15 cellular contexts compared by ENCODE assay signal in genomic region chrX:110436497-110436896, GRCh38.
DNase-seq lines count a peak whose midpoint lies in the region; ATAC-seq and TF ChIP-seq lines count a peak whose summit lies in the region.
"Had no signal": no experiment of that assay in that cellular context is flagged by ENCODE, and none has a peak within 500 bp of the region (broad histone marks: within the 10 kb centered on the region; RNA-seq: fewer than 3 reads in every experiment).

No MANE protein-coding gene starts in this region.

- no peaks in the 10 kb centered on the region for H3K9me3 ChIP-seq in RWPE2 (ENCODE audit: severe bottlenecking)
- no peaks in the 10 kb centered on the region for H3K9me3 ChIP-seq in neural progenitor cell (ENCODE audit: low read depth)
- no peaks in the 10 kb centered on the region for H3K9me3 ChIP-seq in aorta (ENCODE audit: control insufficient read depth, low read length)

- H4K20me1 ChIP-seq in GM23338 (replicated peaks; ENCODE audit: insufficient read depth): no peaks in the 10 kb centered on the region
- no peaks in the 10 kb centered on the region for H4K20me1 ChIP-seq in neural progenitor cell (ENCODE audit: low read depth)

- H3K4me3 Mint-ChIP-seq in GM23338: no peak overlapping the region
- no peak overlapping the region for H3K4me3 Mint-ChIP-seq in brain
- no peak overlapping the region for H3K4me3 Mint-ChIP-seq in neural progenitor cell
- H3K4me3 Mint-ChIP-seq: CD14-positive monocyte; CD8-positive, alpha-beta T cell had no signal

- H3K9ac ChIP-seq in neural progenitor cell: no peak overlapping the region

- H3K27ac Mint-ChIP-seq in GM23338: no peak overlapping the region
- peak overlapping the region in 3 of 5 experiments; percentile 42 to 83 (median 48) for H3K27ac Mint-ChIP-seq in brain
- peak overlapping the region; percentile 53 for H3K27ac Mint-ChIP-seq in neural progenitor cell
- H3K27ac Mint-ChIP-seq: CD14-positive monocyte; CD8-positive, alpha-beta T cell had no signal

- H3K9me3 Mint-ChIP-seq in GM23338 (no peaks in the 10 kb centered on the region; the same call in 1 of the 3 replicates), brain (no peaks in the 10 kb centered on the region), neural progenitor cell (no peaks in the 10 kb centered on the region)
- H3K9me3 Mint-ChIP-seq: CD14-positive monocyte; CD8-positive, alpha-beta T cell had no signal

- DNase-seq in GM23338 (ENCODE audit: low spot score) (no peak), RWPE2 (ENCODE audit: low spot score) (no peak), neural progenitor cell (ENCODE audit: low spot score) (no peak), G401 (ENCODE audit: low spot score) (no peak), aorta (no peak)
- DNase-seq: CD8-positive, alpha-beta T cell; COR-L47; DMS153; DMS79 treated with DMSO at 0.1 percent for 48 hours; EL; GF-D8; H7 had no signal

- H3K9me2 ChIP-seq in GM23338 (ENCODE audit: insufficient read depth): no peaks in the 10 kb centered on the region

- H2AFZ ChIP-seq in GM23338: no peak overlapping the region
- no peak overlapping the region for H2AFZ ChIP-seq in neural progenitor cell (replicated peaks)

- TF ChIP-seq CTCF in GM23338 (conservative IDR thresholded peaks at IDR 0.05; ENCODE audit: low read depth in 2 of 2) (no peak), RWPE2 (IDR thresholded peaks at IDR 0.05; ENCODE audit: poor library complexity, severe bottlenecking) (no peak), brain (conservative IDR thresholded peaks at IDR 0.05) (no peak), neural progenitor cell (IDR thresholded peaks at IDR 0.05) (no peak)

- ATAC-seq in GM23338 (peak; percentile 34; the same call in 1 of the 3 replicates), RWPE2 (ENCODE audit: low read depth) (0 out of 3 replicates have a peak, but pooled peaks have one; percentile 14), aorta (ENCODE audit: low FRiP score) (no peak), HG02623 (IDR thresholded peaks at IDR 0.05; ENCODE audit: unreplicated experiment) (no peak)
- ATAC-seq: CD8-positive, alpha-beta T cell had no signal

- H3K27ac ChIP-seq in GM23338 (ENCODE audit: low read depth): no peak overlapping the region
- no peak overlapping the region for H3K27ac ChIP-seq in RWPE2 (ENCODE audit: poor library complexity, severe bottlenecking)
- no peak overlapping the region for H3K27ac ChIP-seq in neural progenitor cell
- no peak overlapping the region for H3K27ac ChIP-seq in aorta (ENCODE audit: low read depth in 1 of 2, low read length in 2 of 2)

- H3K36me3 ChIP-seq in GM23338 (ENCODE audit: insufficient read depth): no peaks in the 10 kb centered on the region
- H3K36me3 ChIP-seq in RWPE2 (ENCODE audit: low read depth): no peaks in the 10 kb centered on the region
- H3K36me3 ChIP-seq in neural progenitor cell: no peaks in the 10 kb centered on the region
- H3K36me3 ChIP-seq in aorta (ENCODE audit: control insufficient read depth in 1 of 2, insufficient read depth in 2 of 2, low read length in 1 of 2): no peaks in the 10 kb centered on the region

- H3K27me3 ChIP-seq in GM23338 (ENCODE audit: insufficient read depth): no peaks in the 10 kb centered on the region
- H3K27me3 ChIP-seq in RWPE2 (ENCODE audit: insufficient read depth, poor library complexity, severe bottlenecking): no peaks in the 10 kb centered on the region
- H3K27me3 ChIP-seq in neural progenitor cell: no peaks in the 10 kb centered on the region
- no peaks in the 10 kb centered on the region for H3K27me3 ChIP-seq in aorta (ENCODE audit: control insufficient read depth in 1 of 2, insufficient read depth in 2 of 2, low read length in 1 of 2)

- H3K4me1 ChIP-seq in GM23338 (ENCODE audit: insufficient read depth): peaks cover 11% of the 10 kb centered on the region; the same call in 1 of the 2 replicates
- H3K4me1 ChIP-seq in RWPE2 (ENCODE audit: insufficient read depth, poor library complexity, severe bottlenecking): no peaks in the 10 kb centered on the region
- H3K4me1 ChIP-seq in neural progenitor cell: no peaks in the 10 kb centered on the region
- no peaks in the 10 kb centered on the region for H3K4me1 ChIP-seq in aorta (ENCODE audit: control insufficient read depth in 1 of 2, insufficient read depth in 2 of 2, low read length in 2 of 2)

- H3F3A ChIP-seq in GM23338 (replicated peaks; ENCODE audit: low read depth): no peaks in the 10 kb centered on the region
- no peaks in the 10 kb centered on the region for H3F3A ChIP-seq in neural progenitor cell (ENCODE audit: low read depth)

- H3K27me3 Mint-ChIP-seq in GM23338 (ENCODE audit: insufficient read depth, low read depth, poor library complexity) (peaks cover 2% of the 10 kb centered on the region), brain (peaks cover 6% of the 10 kb centered on the region), neural progenitor cell (ENCODE audit: insufficient read depth, low read depth) (peaks cover 3% of the 10 kb centered on the region)

- in situ Hi-C loops in G401 (cut with HindIII; ENCODE audit: low sequenced_read_pairs): no loop called here

- H3K79me2 ChIP-seq in GM23338 (replicated peaks; ENCODE audit: insufficient read depth) (no peaks in the 10 kb centered on the region), neural progenitor cell (ENCODE audit: low read depth) (no peaks in the 10 kb centered on the region)

- no peak overlapping the region for H3K4me2 ChIP-seq in GM23338
- no peak overlapping the region for H3K4me2 ChIP-seq in neural progenitor cell

- H3K4me3 ChIP-seq in GM23338: no peak overlapping the region
- no peak overlapping the region for H3K4me3 ChIP-seq in RWPE2 (ENCODE audit: severe bottlenecking)
- H3K4me3 ChIP-seq in neural progenitor cell: no peak overlapping the region
- no peak overlapping the region for H3K4me3 ChIP-seq in aorta (ENCODE audit: low read length in 2 of 2)

- H3K36me3 Mint-ChIP-seq in GM23338 (ENCODE audit: low read depth): no peaks in the 10 kb centered on the region
- H3K36me3 Mint-ChIP-seq in brain: no peaks in the 10 kb centered on the region
- H3K36me3 Mint-ChIP-seq in neural progenitor cell: no peaks in the 10 kb centered on the region
- H3K36me3 Mint-ChIP-seq: CD14-positive monocyte; CD8-positive, alpha-beta T cell had no signal

- intact Hi-C loops in aorta (cut with DNase I): no loop called here

- H3K4me1 Mint-ChIP-seq in GM23338 (peaks cover 18% of the 10 kb centered on the region), brain (peaks cover 90% of the 10 kb centered on the region), neural progenitor cell (peaks cover 74% of the 10 kb centered on the region)

TF ChIP-seq in GM23338, 12 proteins besides CTCF, POLR2A, EP300 and RAD21:
- TF ChIP-seq EZH2 (IDR thresholded peaks at IDR 0.05; ENCODE audit: low read depth, unreplicated experiment) (no peak), JUNB (IDR thresholded peaks at IDR 0.05; ENCODE audit: unreplicated experiment) (no peak), EZH2phosphoT487 (IDR thresholded peaks at IDR 0.05; ENCODE audit: unreplicated experiment) (no peak), NANOG (IDR thresholded peaks at IDR 0.05; ENCODE audit: borderline replicate concordance) (no peak), POLR2AphosphoS5 (IDR thresholded peaks at IDR 0.05; ENCODE audit: low read depth) (no peak)

Comparison
In these comparisons a context has a peak if more than half of its experiments do, and no peak if none do; other contexts are left out.
1. ATAC-seq: peak in GM23338 (single experiment) and RWPE2 (single experiment); none in aorta (single experiment) and HG02623 (single experiment).